Comparison of ENCODE assay signal across 19 cellular contexts in genomic region chr20:1310506-1311190, GRCh38.
"Had no signal": no experiment of that assay in that cellular context is flagged by ENCODE, and none has a peak within 500 bp of the region (broad histone marks: within the 10 kb centered on the region; RNA-seq: fewer than 3 reads in every experiment).

No MANE protein-coding gene starts in this region.

- DNase-seq: activated CD4-positive, alpha-beta T cell treated with anti-CD3 and anti-CD28 coated beads for 36 hours; activated CD4-positive, alpha-beta T cell treated with anti-CD3 and anti-CD28 coated beads, Interleukin-2, amount 50 U/mL, for 48 hours; activated gamma-delta T cell treated with Interleukin-2 at 50 U/mL for 16 hours; erythroblast; foreskin melanocyte; glutamatergic neuron; islet precursor cell; stimulated activated CD4-positive, alpha-beta T cell treated with anti-CD3 and anti-CD28 coated beads, Interleukin-2, amount 100 ng/mL, for 24 hours; stimulated activated naive CD4-positive, alpha-beta T cell treated with Interleukin-2 at 50 U/mL for 16 hours; T-helper 2 cell; trophoblast cell had no signal

- H3K36me3 ChIP-seq: cardiac muscle cell, prostate gland, right atrium auricular region, vagina had no signal

- H3K36me3 Mint-ChIP-seq: activated naive CD8-positive, alpha-beta T cell; mesothelial cell of epicardium had no signal

- ATAC-seq: activated CD4-positive, alpha-beta T cell treated with anti-CD3 and anti-CD28 coated beads for 36 hours; lower lobe of right lung had no signal

- H3K27me3 Mint-ChIP-seq: activated CD4-positive, alpha-beta T cell treated with anti-CD3 and anti-CD28 coated beads for 36 hours; activated naive CD8-positive, alpha-beta T cell had no signal

- H3K27ac ChIP-seq: cardiac muscle cell, lower lobe of right lung, prostate gland, right atrium auricular region, vagina had no signal

- H3K4me3 ChIP-seq: cardiac muscle cell, lower lobe of right lung, prostate gland, right atrium auricular region, vagina had no signal

- H3K27ac Mint-ChIP-seq: activated CD4-positive, alpha-beta T cell treated with anti-CD3 and anti-CD28 coated beads for 36 hours; activated naive CD8-positive, alpha-beta T cell; mesothelial cell of epicardium had no signal

- H3K9me3 ChIP-seq: lower lobe of right lung, prostate gland, right atrium auricular region, vagina had no signal

- H3K4me3 Mint-ChIP-seq: activated CD4-positive, alpha-beta T cell treated with anti-CD3 and anti-CD28 coated beads for 36 hours; activated naive CD8-positive, alpha-beta T cell; mesothelial cell of epicardium; nephron had no signal

- H3K4me1 ChIP-seq: prostate gland had no signal

- H3K9me3 Mint-ChIP-seq: mesothelial cell of epicardium, nephron had no signal

- H3K27me3 ChIP-seq: right atrium auricular region, vagina had no signal
